In genomic region chr16:678858-679807, GRCh38 we compare ENCODE assay signal across 8 cellular contexts. TPM values are rescaled to one million over a fixed set of nuclear protein-coding genes. Genes with fewer than 3 reads are reported as not detected.
DNase-seq lines count a peak whose midpoint lies in the region; ATAC-seq, FAIRE-seq and TF ChIP-seq lines count a peak whose summit lies in the region.

No MANE protein-coding gene starts in this region.

- CTCF ChIA-PET in GM12878 (lab: Yijun Ruan, JAX), result interaction anchor here (0.9 kb wide), 1 partner anchor 11 kb away, joined by 4 read pairs; the partner anchor contains the start of gene RHOT2

- 23% methylated on average over 49 of the region's 51 CpGs for WGBS in GM12878 (ENCODE audit: insufficient coverage, insufficient replicate concordance, low lambda C conversion rate, missing lambda C conversion rate)
- 26 to 28% methylated on average over 50 to 51 of the region's 51 CpGs for whole genome bisulfite sequencing in sigmoid colon, 2 donors

- H3K4me2 ChIP-seq in DND-41 (ENCODE audit: insufficient read depth, low read length) (peak overlapping the region; percentile 89), GM12878 (ENCODE audit: control insufficient read depth, insufficient read depth) (peak overlapping the region; percentile 92)

- TF ChIP-seq RAD21 in GM12878 (IDR thresholded peaks at IDR 0.05; ENCODE audit: insufficient read depth, low read depth, low read length), result no peak

- DNase-seq in DND-41, result peak; percentile 75
- no peak for DNase-seq in RWPE2 (ENCODE audit: low spot score)
- DNase-seq in GM12878 (ENCODE audit: low read depth, low spot score), result no peak
- peak; percentile 90 for DNase-seq in sigmoid colon

- TF ChIP-seq POLR2A in GM12878 (IDR thresholded peaks at IDR 0.05; ENCODE audit: low read depth, low read length) (no peak), sigmoid colon (IDR thresholded peaks at IDR 0.05) (no peak)

- H3K4me1 ChIP-seq in DND-41 (ENCODE audit: insufficient read depth, low read length), result peaks cover 46% of the 10 kb centered on the region
- H3K4me1 ChIP-seq in HUES48 (ENCODE audit: control insufficient read depth, insufficient read depth, low read length), result peaks cover 40% of the 10 kb centered on the region
- peaks cover 21% of the 10 kb centered on the region for H3K4me1 ChIP-seq in RWPE2 (ENCODE audit: insufficient read depth, poor library complexity, severe bottlenecking)
- H3K4me1 ChIP-seq in GM12878 (ENCODE audit: control insufficient read depth, insufficient read depth, low read length), result peaks cover 15% of the 10 kb centered on the region
- H3K4me1 ChIP-seq in iPS-15b (ENCODE audit: control insufficient read depth, insufficient read depth, low read length), result peaks cover 3% of the 10 kb centered on the region
- peaks cover 0 to 64% (median 55%) of the 10 kb centered on the region in 4 donors for H3K4me1 ChIP-seq in sigmoid colon

- H3K27ac ChIP-seq in DND-41 (ENCODE audit: low read length) (peak overlapping the region; percentile 87), HUES48 (ENCODE audit: low read depth, low read length) (peak overlapping the region; percentile 66), RWPE2 (ENCODE audit: poor library complexity, severe bottlenecking) (peak overlapping the region; percentile 72), GM12878 (ENCODE audit: control insufficient read depth, insufficient read depth) (no peak overlapping the region), sigmoid colon (peak overlapping the region; percentile 94 to 99 (median 96))

- no peak for FAIRE-seq in GM12878 (lab: Jason Lieb, UNC)

- H3K4me3 ChIP-seq in DND-41 (ENCODE audit: low read depth in 1 of 2, low read length in 2 of 2), result peak overlapping the region in 1 of 2 experiments; percentile 58; a peak in 2 of 4 replicates
- peak overlapping the region; percentile 69 for H3K4me3 ChIP-seq in HUES48 (ENCODE audit: low read depth, low read length)
- H3K4me3 ChIP-seq in RWPE2 (ENCODE audit: severe bottlenecking), result peak overlapping the region; percentile 34
- peak overlapping the region; percentile 57 for H3K4me3 ChIP-seq in GM12878
- H3K4me3 ChIP-seq in iPS-15b (ENCODE audit: low read depth, low read length), result peak overlapping the region; percentile 73
- peak overlapping the region; percentile 17 to 95 (median 86) for H3K4me3 ChIP-seq in sigmoid colon

- intact Hi-C loops in GM12878 (cut with micrococcal nuclease; ENCODE audit: unreplicated experiment), result no loop called here
- intact Hi-C loops in sigmoid colon (cut with DNase I), result no loop called here

- in situ Hi-C loops in GM12878 (cut with MboI), result no loop called here

- H3K36me3 ChIP-seq in DND-41 (ENCODE audit: insufficient read depth, low read length) (peaks cover 33% of the 10 kb centered on the region), HUES48 (ENCODE audit: control insufficient read depth, insufficient read depth, low read length) (peaks cover 25% of the 10 kb centered on the region), RWPE2 (ENCODE audit: low read depth) (peaks cover 29% of the 10 kb centered on the region), GM12878 (ENCODE audit: control insufficient read depth in 2 of 2, insufficient read depth in 2 of 2, low read length in 1 of 2) (peaks cover 6 to 7% of the 10 kb centered on the region in 2 experiments; a peak in 2 of 4 replicates), iPS-15b (ENCODE audit: control insufficient read depth, insufficient read depth, low read length) (peaks cover 26% of the 10 kb centered on the region), sigmoid colon (peaks cover 14 to 19% (median 17%) of the 10 kb centered on the region in 4 donors)

- H3K9ac ChIP-seq in DND-41 (ENCODE audit: low read depth, low read length), result peak overlapping the region; percentile 57
- H3K9ac ChIP-seq in HUES48 (ENCODE audit: low read depth, low read length), result no peak overlapping the region
- H3K9ac ChIP-seq in GM12878 (ENCODE audit: control insufficient read depth, insufficient read depth, low read length), result no peak overlapping the region
- no peak overlapping the region for H3K9ac ChIP-seq in iPS-15b (ENCODE audit: low read depth, low read length)

- RAD21 ChIA-PET in GM12878 (lab: Charles Lee; ENCODE audit: unreplicated experiment), result interaction anchor here (0.6 kb wide), 1 partner anchor 1042 kb away, joined by 4 read pairs; no protein-coding TSS in a partner anchor

- POLR2A ChIA-PET in GM12878 (lab: Charles Lee), result no interaction called here

- BruUV-seq in GM12878 (replicated peaks; lab: Mats Ljungman, UMichigan), result no TSS peak

- H3K27me3 ChIP-seq in DND-41 (ENCODE audit: insufficient read depth, low read length, poor library complexity), result no peaks in the 10 kb centered on the region
- no peaks in the 10 kb centered on the region for H3K27me3 ChIP-seq in HUES48 (ENCODE audit: control insufficient read depth, insufficient read depth, low read length)
- H3K27me3 ChIP-seq in RWPE2 (ENCODE audit: insufficient read depth, poor library complexity, severe bottlenecking), result no peaks in the 10 kb centered on the region
- H3K27me3 ChIP-seq in GM12878 (replicated peaks in 1 of 2; ENCODE audit: control insufficient read depth in 2 of 2, insufficient read depth in 2 of 2, low read length in 1 of 2), result no peaks in the 10 kb centered on the region
- no peaks in the 10 kb centered on the region for H3K27me3 ChIP-seq in iPS-15b (ENCODE audit: control insufficient read depth, insufficient read depth, low read length)
- H3K27me3 ChIP-seq in sigmoid colon, result no peaks in the 10 kb centered on the region

- TF ChIP-seq CTCF in DND-41 (IDR thresholded peaks at IDR 0.05; ENCODE audit: borderline replicate concordance, extremely low read depth, low read length, poor library complexity, severe bottlenecking) (no peak), RWPE2 (IDR thresholded peaks at IDR 0.05; ENCODE audit: poor library complexity, severe bottlenecking) (no peak), GM12878 (IDR thresholded peaks at IDR 0.05 in 2 of 3, conservative IDR thresholded peaks at IDR 0.05 in 1 of 3; ENCODE audit: control insufficient read depth in 2 of 3, extremely low read depth in 1 of 3, insufficient read depth in 1 of 3, low read depth in 3 of 3, low read length in 3 of 3) (no peak), sigmoid colon (IDR thresholded peaks at IDR 0.05) (no peak)

- TF ChIP-seq EP300 in GM12878 (IDR thresholded peaks at IDR 0.05; ENCODE audit: borderline replicate concordance in 1 of 2, control insufficient read depth in 1 of 2, low read depth in 2 of 2, low read length in 2 of 2) (no peak), sigmoid colon (IDR thresholded peaks at IDR 0.05) (no peak)

- peak overlapping the region; percentile 80 for H2AFZ ChIP-seq in DND-41 (ENCODE audit: low read depth, low read length)
- peak overlapping the region; percentile 89 for H2AFZ ChIP-seq in GM12878 (ENCODE audit: control insufficient read depth, low read depth, low read length)

- ATAC-seq in DND-41 (ENCODE audit: insufficient read depth, low read depth) (peak; percentile 36), RWPE2 (ENCODE audit: low read depth) (no peak), GM12878 (peak; percentile 18), HG02588 (IDR thresholded peaks at IDR 0.05; ENCODE audit: unreplicated experiment) (no peak), GM19023 (IDR thresholded peaks at IDR 0.05; ENCODE audit: unreplicated experiment) (no peak)

- H3K79me2 ChIP-seq in DND-41 (ENCODE audit: insufficient read depth, low read length) (peaks cover 37% of the 10 kb centered on the region), GM12878 (ENCODE audit: control insufficient read depth, insufficient read depth, low read length) (peaks cover 24% of the 10 kb centered on the region)

- peaks cover 59% of the 10 kb centered on the region for H4K20me1 ChIP-seq in DND-41 (ENCODE audit: insufficient read depth, low read length)
- H4K20me1 ChIP-seq in GM12878 (ENCODE audit: control insufficient read depth, insufficient read depth), result peaks cover 6% of the 10 kb centered on the region; the same call in 1 of the 2 replicates

- H3K9me3 ChIP-seq in DND-41 (ENCODE audit: insufficient read depth, low read length, severe bottlenecking), result no peaks in the 10 kb centered on the region
- H3K9me3 ChIP-seq in HUES48 (ENCODE audit: control insufficient read depth, insufficient read depth, low read length), result no peaks in the 10 kb centered on the region
- H3K9me3 ChIP-seq in RWPE2 (ENCODE audit: severe bottlenecking), result no peaks in the 10 kb centered on the region
- no peaks in the 10 kb centered on the region for H3K9me3 ChIP-seq in GM12878 (replicated peaks; ENCODE audit: control insufficient read depth, insufficient read depth, low read length)
- H3K9me3 ChIP-seq in iPS-15b (ENCODE audit: control insufficient read depth, insufficient read depth, low read length), result no peaks in the 10 kb centered on the region
- H3K9me3 ChIP-seq in sigmoid colon, result no peaks in the 10 kb centered on the region

- SMC1A ChIA-PET in GM12878 (lab: Charles Lee; ENCODE audit: uncharacterized antibody, unreplicated experiment), result no interaction called here

RNA-seq across cellular contexts. Expression of gene STUB1, which starts 1.1 kb away (rescaled TPM):
- total RNA-seq in GM12878 (2013; cell fraction: nucleolus; rRNA removed), result 15.6 and 16.6 TPM in 2 replicates
- 87.5 and 104 TPM in 2 replicates for total RNA-seq in GM12878 (2014; rRNA removed)
- 63.0 and 65.8 TPM in 2 replicates for total RNA-seq in GM12878 (2014; rRNA removed; fragmentation: Illumina TruSeq; extraction: Trizol)
- 82.6 and 92.2 TPM in 2 replicates for total RNA-seq in GM12878 (2021)
- polyA plus RNA-seq in GM12878 (2011; ENCODE audit: low read depth), result 22.5 TPM
- 25.6 and 47.6 TPM in 2 replicates for polyA plus RNA-seq in GM12878 (2011; rRNA removed)
- polyA plus RNA-seq in GM12878 (2011; cell fraction: cytosol; rRNA removed), result 49.7 and 69.9 TPM in 2 replicates
- polyA plus RNA-seq in GM12878 (2011; cell fraction: nucleus; rRNA removed), result 81.0 and 81.5 TPM in 2 replicates
- 38.6 and 46.4 TPM in 2 replicates for polyA plus RNA-seq in GM12878 (2012)
- polyA plus RNA-seq in GM12878 (2014; fragmentation: Illumina TruSeq; extraction: Trizol), result 16.1 and 49.7 TPM in 2 replicates
- 10 to 100 TPM in 1 of 2 experiments, 1 to 10 TPM in 1; 4.2 to 26.6 TPM for polyA plus RNA-seq in GM12878 (2014; fragmentation: Nextera tagmentation; extraction: Ambion mirVana)
- polyA plus RNA-seq in GM12878 (2014; rRNA removed), result 71.3 and 80.9 TPM in 2 replicates
- 100 to 1,000 TPM; 120 to 136 TPM for polyA plus RNA-seq in GM12878 (2016; fragmentation: Nextera tagmentation; extraction: Ambion mirVana)
- polyA minus RNA-seq in GM12878 (2011; rRNA and poly(A)+ RNA removed), result 16.1 and 27.4 TPM in 2 replicates
- polyA minus RNA-seq in GM12878 (2011; cell fraction: cytosol; rRNA and poly(A)+ RNA removed), result 14.2 and 17.0 TPM in 2 replicates
- polyA minus RNA-seq in GM12878 (2011; cell fraction: nucleus; rRNA and poly(A)+ RNA removed), result 21.4 and 26.1 TPM in 2 replicates
- 100 to 1,000 TPM; 109 to 183 (median 174) TPM for total RNA-seq in sigmoid colon
- polyA plus RNA-seq in sigmoid colon, result 100 to 1,000 TPM; 104 to 136 (median 122) TPM

RNA-seq across cellular contexts. Expression of gene RHBDL1, which starts 3.7 kb away (rescaled TPM):
- 7.5 and 8.6 TPM in 2 replicates for total RNA-seq in GM12878 (2013; cell fraction: nucleolus; rRNA removed)
- total RNA-seq in GM12878 (2014; rRNA removed) (0.22 and 0.28 TPM in 2 replicates), GM12878 (2014; rRNA removed; fragmentation: Illumina TruSeq; extraction: Trizol) (0.09 TPM in 1 of 2 replicates, not detected in the other), GM12878 (2021) (1.0 and 1.3 TPM in 2 replicates), sigmoid colon (1 to 10 TPM in 2 of 4 donors, under 1 TPM in 1, not detected in 1; 0.68 to 6.1 (median 1.5) TPM)
- polyA plus RNA-seq in GM12878 (2011; ENCODE audit: low read depth), result 0.62 TPM
- polyA plus RNA-seq in GM12878 (2011; rRNA removed) (0.27 and 0.65 TPM in 2 replicates), GM12878 (2014; fragmentation: Illumina TruSeq; extraction: Trizol) (0.04 TPM in 1 of 2 replicates, not detected in the other), GM12878 (2014; fragmentation: Nextera tagmentation; extraction: Ambion mirVana) (not detected), GM12878 (2014; rRNA removed) (0.82 and 0.88 TPM in 2 replicates), GM12878 (2016; fragmentation: Nextera tagmentation; extraction: Ambion mirVana) (not detected), sigmoid colon (1 to 10 TPM in 1 of 3 donors, under 1 TPM in 1, not detected in 1; 0.46 to 5.6 TPM)
- polyA plus RNA-seq in GM12878 (2011; cell fraction: cytosol; rRNA removed), result 0.60 and 1.5 TPM in 2 replicates
- 39.2 and 45.8 TPM in 2 replicates for polyA plus RNA-seq in GM12878 (2011; cell fraction: nucleus; rRNA removed)
- polyA plus RNA-seq in GM12878 (2012), result 1.5 and 2.2 TPM in 2 replicates
- 0.15 TPM in 1 of 2 replicates, not detected in the other for polyA minus RNA-seq in GM12878 (2011; rRNA and poly(A)+ RNA removed)
- polyA minus RNA-seq in GM12878 (2011; cell fraction: cytosol; rRNA and poly(A)+ RNA removed), result not detected in 2 replicates
- 3.9 and 4.1 TPM in 2 replicates for polyA minus RNA-seq in GM12878 (2011; cell fraction: nucleus; rRNA and poly(A)+ RNA removed)

RNA-seq across cellular contexts. Expression of gene JMJD8, which starts 5.0 kb away (rescaled TPM):
- 34.5 and 44.5 TPM in 2 replicates for total RNA-seq in GM12878 (2013; cell fraction: nucleolus; rRNA removed)
- 30.5 and 37.6 TPM in 2 replicates for total RNA-seq in GM12878 (2014; rRNA removed)
- 15.6 and 18.5 TPM in 2 replicates for total RNA-seq in GM12878 (2014; rRNA removed; fragmentation: Illumina TruSeq; extraction: Trizol)
- 38.2 and 39.1 TPM in 2 replicates for total RNA-seq in GM12878 (2021)
- 8.0 TPM for polyA plus RNA-seq in GM12878 (2011; ENCODE audit: low read depth)
- polyA plus RNA-seq in GM12878 (2011; rRNA removed), result 8.0 and 23.5 TPM in 2 replicates
- polyA plus RNA-seq in GM12878 (2011; cell fraction: cytosol; rRNA removed), result 42.2 and 55.5 TPM in 2 replicates
- polyA plus RNA-seq in GM12878 (2011; cell fraction: nucleus; rRNA removed), result 114 and 133 TPM in 2 replicates
- 18.7 and 24.7 TPM in 2 replicates for polyA plus RNA-seq in GM12878 (2012)
- 8.0 and 23.9 TPM in 2 replicates for polyA plus RNA-seq in GM12878 (2014; fragmentation: Illumina TruSeq; extraction: Trizol)
- polyA plus RNA-seq in GM12878 (2014; fragmentation: Nextera tagmentation; extraction: Ambion mirVana), result 1 to 10 TPM in 1 of 2 experiments, under 1 TPM in 1; 1.00 to 3.4 TPM
- 46.5 and 47.2 TPM in 2 replicates for polyA plus RNA-seq in GM12878 (2014; rRNA removed)
- 10 to 100 TPM; 39.1 to 50.4 TPM for polyA plus RNA-seq in GM12878 (2016; fragmentation: Nextera tagmentation; extraction: Ambion mirVana)
- 10.8 and 12.3 TPM in 2 replicates for polyA minus RNA-seq in GM12878 (2011; rRNA and poly(A)+ RNA removed)
- 11.1 and 13.1 TPM in 2 replicates for polyA minus RNA-seq in GM12878 (2011; cell fraction: cytosol; rRNA and poly(A)+ RNA removed)
- 25.0 and 41.8 TPM in 2 replicates for polyA minus RNA-seq in GM12878 (2011; cell fraction: nucleus; rRNA and poly(A)+ RNA removed)
- 10 to 100 TPM; 52.8 to 93.4 (median 73.8) TPM for total RNA-seq in sigmoid colon
- 10 to 100 TPM; 18.7 to 49.3 (median 22.2) TPM for polyA plus RNA-seq in sigmoid colon

RNA-seq across cellular contexts. Expression of gene WDR24, which starts 11.1 kb away (rescaled TPM):
- total RNA-seq in GM12878 (2013; cell fraction: nucleolus; rRNA removed), result 31.3 and 34.6 TPM in 2 replicates
- 3.8 and 4.1 TPM in 2 replicates for total RNA-seq in GM12878 (2014; rRNA removed)
- total RNA-seq in GM12878 (2014; rRNA removed; fragmentation: Illumina TruSeq; extraction: Trizol), result 2.2 TPM in 2 replicates
- 16.5 and 19.7 TPM in 2 replicates for total RNA-seq in GM12878 (2021)
- 3.7 TPM for polyA plus RNA-seq in GM12878 (2011; ENCODE audit: low read depth)
- 1.2 and 3.4 TPM in 2 replicates for polyA plus RNA-seq in GM12878 (2011; rRNA removed)
- 6.3 and 9.4 TPM in 2 replicates for polyA plus RNA-seq in GM12878 (2011; cell fraction: cytosol; rRNA removed)
- 55.1 and 67.4 TPM in 2 replicates for polyA plus RNA-seq in GM12878 (2011; cell fraction: nucleus; rRNA removed)
- polyA plus RNA-seq in GM12878 (2012), result 11.6 and 13.8 TPM in 2 replicates
- polyA plus RNA-seq in GM12878 (2014; fragmentation: Illumina TruSeq; extraction: Trizol), result 0.82 and 2.6 TPM in 2 replicates
- polyA plus RNA-seq in GM12878 (2014; fragmentation: Nextera tagmentation; extraction: Ambion mirVana), result under 1 TPM; 0.06 to 0.22 TPM
- polyA plus RNA-seq in GM12878 (2014; rRNA removed), result 9.4 and 12.9 TPM in 2 replicates
- 10 to 100 TPM; 18.8 to 20.4 TPM for polyA plus RNA-seq in GM12878 (2016; fragmentation: Nextera tagmentation; extraction: Ambion mirVana)
- polyA minus RNA-seq in GM12878 (2011; rRNA and poly(A)+ RNA removed), result 5.0 and 11.4 TPM in 2 replicates
- polyA minus RNA-seq in GM12878 (2011; cell fraction: cytosol; rRNA and poly(A)+ RNA removed), result 5.5 and 7.2 TPM in 2 replicates
- 11.7 and 18.8 TPM in 2 replicates for polyA minus RNA-seq in GM12878 (2011; cell fraction: nucleus; rRNA and poly(A)+ RNA removed)
- total RNA-seq in sigmoid colon, result 10 to 100 TPM in 2 of 4 donors, 1 to 10 TPM in 2; 6.4 to 17.7 (median 9.9) TPM
- polyA plus RNA-seq in sigmoid colon, result 1 to 10 TPM; 2.4 to 9.8 (median 3.5) TPM

RNA-seq across cellular contexts. Expression of gene RHOT2, which starts 11.2 kb away (rescaled TPM):
- 119 and 139 TPM in 2 replicates for total RNA-seq in GM12878 (2013; cell fraction: nucleolus; rRNA removed)
- total RNA-seq in GM12878 (2014; rRNA removed) (57.3 and 77.8 TPM in 2 replicates), GM12878 (2014; rRNA removed; fragmentation: Illumina TruSeq; extraction: Trizol) (20.6 and 23.5 TPM in 2 replicates), GM12878 (2021) (149 and 167 TPM in 2 replicates), sigmoid colon (10 to 100 TPM; 35.3 to 58.8 (median 48.8) TPM)
- 39.2 TPM for polyA plus RNA-seq in GM12878 (2011; ENCODE audit: low read depth)
- polyA plus RNA-seq in GM12878 (2011; rRNA removed) (31.1 and 61.9 TPM in 2 replicates), GM12878 (2014; fragmentation: Illumina TruSeq; extraction: Trizol) (9.4 and 44.3 TPM in 2 replicates), GM12878 (2014; fragmentation: Nextera tagmentation; extraction: Ambion mirVana) (1 to 10 TPM; 3.7 to 5.6 TPM), GM12878 (2014; rRNA removed) (174 and 190 TPM in 2 replicates), GM12878 (2016; fragmentation: Nextera tagmentation; extraction: Ambion mirVana) (100 to 1,000 TPM; 124 to 141 TPM), sigmoid colon (100 to 1,000 TPM in 1 of 3 donors, 10 to 100 TPM in 2; 48.3 to 159 (median 52.9) TPM)
- 64.6 and 110 TPM in 2 replicates for polyA plus RNA-seq in GM12878 (2011; cell fraction: cytosol; rRNA removed)
- 755 and 892 TPM in 2 replicates for polyA plus RNA-seq in GM12878 (2011; cell fraction: nucleus; rRNA removed)
- polyA plus RNA-seq in GM12878 (2012), result 84.4 and 122 TPM in 2 replicates
- polyA minus RNA-seq in GM12878 (2011; rRNA and poly(A)+ RNA removed), result 17.0 and 34.0 TPM in 2 replicates
- 28.9 and 35.5 TPM in 2 replicates for polyA minus RNA-seq in GM12878 (2011; cell fraction: cytosol; rRNA and poly(A)+ RNA removed)
- polyA minus RNA-seq in GM12878 (2011; cell fraction: nucleus; rRNA and poly(A)+ RNA removed), result 107 and 163 TPM in 2 replicates

Comparison
In these comparisons a context has a peak if more than half of its experiments do, and no peak if none do; other contexts are left out.
1. ATAC-seq: peak in DND-41 (single experiment) and GM12878 (single experiment); none in RWPE2 (single experiment), HG02588 (single experiment) and GM19023 (single experiment).
2. DNase-seq: peak in DND-41 (single experiment) and sigmoid colon (single experiment); none in RWPE2 (single experiment) and GM12878 (single experiment).